30 cellular contexts compared by ENCODE assay signal in genomic region chr5:180373475-180374269, GRCh38.
"Had no signal": no experiment of that assay in that cellular context is flagged by ENCODE, and none has a peak within 500 bp of the region (broad histone marks: within the 10 kb centered on the region; RNA-seq: fewer than 3 reads in every experiment).

No MANE protein-coding gene starts in this region.

- H3K4me3 Mint-ChIP-seq: memory B cell; mesothelial cell of epicardium; naive B cell; natural killer cell treated with Interleukin-12 subunit alpha and Interleukin-12 subunit beta and Interleukin-15 and Interleukin-18, amount 100 ng/mL, for 72 hours; neural crest cell; stimulated activated naive CD8-positive, alpha-beta T cell treated with anti-CD3 and anti-CD28 coated beads, Interleukin-15, amount 100 ng/mL, for 72 hours had no signal

- H3K9me3 ChIP-seq: gastrocnemius medialis, heart left ventricle, mucosa of descending colon, prostate gland, right atrium auricular region, suprapubic skin, thyroid gland, vagina had no signal

- H3K27ac ChIP-seq: epithelial cell of prostate, gastrocnemius medialis, heart left ventricle, hepatocyte, prostate gland, right atrium auricular region, suprapubic skin, thyroid gland, vagina had no signal

- H2AFZ ChIP-seq: hepatocyte had no signal

- H3K9me3 Mint-ChIP-seq: memory B cell; mesothelial cell of epicardium; natural killer cell treated with Interleukin-12 subunit alpha and Interleukin-12 subunit beta and Interleukin-15 and Interleukin-18, amount 100 ng/mL, for 72 hours; neural crest cell; stimulated activated naive CD8-positive, alpha-beta T cell treated with anti-CD3 and anti-CD28 coated beads, Interleukin-15, amount 100 ng/mL, for 72 hours had no signal

- H3K4me1 ChIP-seq: gastrocnemius medialis, heart left ventricle, prostate gland, right atrium auricular region, thyroid gland had no signal

- H3K4me1 Mint-ChIP-seq: memory B cell; mesothelial cell of epicardium; naive B cell; neural crest cell; stimulated activated naive CD8-positive, alpha-beta T cell treated with anti-CD3 and anti-CD28 coated beads, Interleukin-15, amount 100 ng/mL, for 72 hours had no signal

- H3K4me2 ChIP-seq: hepatocyte, smooth muscle cell had no signal

- H3K27ac Mint-ChIP-seq: memory B cell; mesothelial cell of epicardium; natural killer cell treated with Interleukin-12 subunit alpha and Interleukin-12 subunit beta and Interleukin-15 and Interleukin-18, amount 100 ng/mL, for 72 hours; stimulated activated naive CD8-positive, alpha-beta T cell treated with anti-CD3 and anti-CD28 coated beads, Interleukin-15, amount 100 ng/mL, for 72 hours had no signal

- DNase-seq: cortex of kidney; foreskin fibroblast; gastrocnemius medialis; heart left ventricle; kidney; mucosa of descending colon; naive B cell; stimulated activated CD4-positive, alpha-beta T cell treated with anti-CD3 and anti-CD28 coated beads, Interleukin-12 subunit alpha, Interleukin-12 subunit beta, amount 100 ng/mL, for 4 hours; stimulated activated CD4-positive, alpha-beta T cell treated with anti-CD3 and anti-CD28 coated beads, Interleukin-1b, Interleukin-23, amount 100 ng/mL, for 48 hours; stimulated activated CD4-positive, alpha-beta T cell treated with anti-CD3 and anti-CD28 coated beads, Interleukin-4, amount 100 ng/mL, for 1 hour; stimulated activated CD8-positive, alpha-beta memory T cell treated with anti-CD3 and anti-CD28 coated beads, Interleukin-4, amount 100 ng/mL, for 48 hours; stimulated activated naive CD4-positive, alpha-beta T cell; stimulated activated naive CD8-positive, alpha-beta T cell treated with anti-CD3 and anti-CD28 coated beads, Interleukin-15, amount 100 ng/mL, for 72 hours; thyroid gland; trophoblast cell had no signal

- H3K36me3 ChIP-seq: gastrocnemius medialis, heart left ventricle, prostate gland, right atrium auricular region, suprapubic skin, thyroid gland, vagina had no signal

- H3K79me2 ChIP-seq: hepatocyte had no signal

- ATAC-seq: esophagus mucosa; gastrocnemius medialis; heart left ventricle; left lobe of liver; mucosa of descending colon; natural killer cell treated with Interleukin-12 subunit alpha and Interleukin-12 subunit beta and Interleukin-15 and Interleukin-18, amount 100 ng/mL, for 72 hours; sciatic nerve; stimulated activated naive CD8-positive, alpha-beta T cell treated with anti-CD3 and anti-CD28 coated beads, Interleukin-15, amount 100 ng/mL, for 72 hours had no signal

- H3K36me3 Mint-ChIP-seq: memory B cell; mesothelial cell of epicardium; naive B cell; natural killer cell treated with Interleukin-12 subunit alpha and Interleukin-12 subunit beta and Interleukin-15 and Interleukin-18, amount 100 ng/mL, for 72 hours had no signal

- H3K27me3 Mint-ChIP-seq: stimulated activated naive CD8-positive, alpha-beta T cell treated with anti-CD3 and anti-CD28 coated beads, Interleukin-15, amount 100 ng/mL, for 72 hours had no signal

- H3K4me3 ChIP-seq: gastrocnemius medialis, heart left ventricle, hepatocyte, lung, mucosa of descending colon, prostate gland, right atrium auricular region, smooth muscle cell, suprapubic skin, thyroid gland, vagina had no signal

- H3K27me3 ChIP-seq: gastrocnemius medialis, hepatocyte, right atrium auricular region, suprapubic skin, thyroid gland, vagina had no signal
